In genomic region chr2:48524756-48525155, GRCh38 we compare ENCODE assay signal across 7 cellular contexts. TPM values are rescaled to one million over a fixed set of nuclear protein-coding genes. Genes with fewer than 3 reads are reported as not detected.
A peak's percentile ranks its signal among the peaks of the same experiment; 100 is the strongest.
DNase-seq lines count a peak whose midpoint lies in the region; ATAC-seq, FAIRE-seq and TF ChIP-seq lines count a peak whose summit lies in the region.
"Not testable (repeated sequence)": the region's sequence is repeated elsewhere in the genome, so short reads cannot be mapped to it uniquely, and the experiment has no call there.

No MANE protein-coding gene starts in this region.

- not testable (repeated sequence) for TF ChIP-seq POLR2A in K562 (conservative IDR thresholded peaks at IDR 0.05); gastroesophageal sphincter (IDR thresholded peaks at IDR 0.05); tibial nerve (IDR thresholded peaks at IDR 0.05)

- H4K20me1 ChIP-seq in K562 (replicated peaks; ENCODE audit: control insufficient read depth, insufficient read depth, low read length): not testable (repeated sequence)

- H3K4me3 ChIP-seq in SK-N-MC; K562; gastroesophageal sphincter; right atrium auricular region; rectal smooth muscle tissue (ENCODE audit: low read length); skeletal muscle tissue (ENCODE audit: low read length in 3 of 3); tibial nerve: not testable (repeated sequence)

- POLR2A ChIA-PET in K562 (lab: Yijun Ruan, JAX): interaction anchor here (0.6 kb wide), 1 partner anchor 39 kb away, joined by 3 read pairs; no protein-coding TSS in a partner anchor

- H3K79me2 ChIP-seq in K562 (ENCODE audit: control insufficient read depth, insufficient read depth, low read length): not testable (repeated sequence)

- not testable (repeated sequence) for H3K4me1 ChIP-seq in K562 (replicated peaks in 1 of 2; ENCODE audit: control insufficient read depth in 2 of 2, insufficient read depth in 2 of 2, low read length in 2 of 2)
- H3K4me1 ChIP-seq in gastroesophageal sphincter (peaks cover 0 to 50% (median 17%) of the 10 kb centered on the region in 3 donors), right atrium auricular region (peaks cover 0 to 18% of the 10 kb centered on the region in 2 donors), rectal smooth muscle tissue (ENCODE audit: control insufficient read depth, insufficient read depth, low read length) (peaks cover 19% of the 10 kb centered on the region), skeletal muscle tissue (ENCODE audit: control insufficient read depth in 3 of 3, insufficient read depth in 3 of 3, low read length in 3 of 3) (peaks cover 4 to 12% (median 8%) of the 10 kb centered on the region in 3 donors), tibial nerve (peaks cover 0 to 39% (median 6%) of the 10 kb centered on the region in 4 donors)

- H2AFZ ChIP-seq in K562 (ENCODE audit: low read depth, low read length): not testable (repeated sequence)

- in situ Hi-C loops in K562 (cut with MboI): not testable (repeated sequence)

- not testable (repeated sequence) for TF ChIP-seq CTCF in K562 (IDR thresholded peaks at IDR 0.05 in 2 of 3, conservative IDR thresholded peaks at IDR 0.05 in 1 of 3; ENCODE audit: insufficient read depth in 2 of 3, low read depth in 1 of 3, low read length in 3 of 3); gastroesophageal sphincter (IDR thresholded peaks at IDR 0.05); right atrium auricular region (IDR thresholded peaks at IDR 0.05); tibial nerve (IDR thresholded peaks at IDR 0.05)

- DNase-seq in SK-N-MC (ENCODE audit: low read depth, low spot score); K562 (ENCODE audit: extremely low read depth in 1 of 4, low spot score in 3 of 4); right atrium auricular region (ENCODE audit: low spot score); tibial nerve (ENCODE audit: low spot score in 2 of 2): not testable (repeated sequence)

- not testable (repeated sequence) for H3K4me2 ChIP-seq in K562 (ENCODE audit: insufficient read depth, low read length)

- CTCF ChIA-PET in K562 (lab: Yijun Ruan, JAX; ENCODE audit: low intra/inter-chr PET ratio): not testable (repeated sequence)

- WGBS in K562 (ENCODE audit: insufficient coverage, low coverage, missing lambda C conversion rate): 65% methylated on average over 3 of the region's 3 CpGs
- WGBS in gastroesophageal sphincter (ENCODE audit: low coverage in 1 of 2), 2 donors: 61 to 77% methylated on average over 2 to 3 of the region's 3 CpGs
- 83 to 90% methylated on average over 3 of the region's 3 CpGs for WGBS in tibial nerve, 2 donors

- not testable (repeated sequence) for H3K27me3 ChIP-seq in K562 (ENCODE audit: control insufficient read depth in 2 of 2, insufficient read depth in 2 of 2, low read length in 2 of 2); gastroesophageal sphincter; right atrium auricular region; rectal smooth muscle tissue (ENCODE audit: control insufficient read depth, insufficient read depth, low read length); skeletal muscle tissue (ENCODE audit: control insufficient read depth in 3 of 3, insufficient read depth in 3 of 3, low read length in 3 of 3); tibial nerve

- H3K36me3 ChIP-seq in SK-N-MC (ENCODE audit: insufficient read depth, low read length); K562 (ENCODE audit: control insufficient read depth, insufficient read depth, low read length); right atrium auricular region; rectal smooth muscle tissue (ENCODE audit: control insufficient read depth, insufficient read depth, low read length); skeletal muscle tissue (ENCODE audit: control insufficient read depth in 3 of 3, insufficient read depth in 3 of 3, low read length in 3 of 3): not testable (repeated sequence)
- H3K36me3 ChIP-seq in gastroesophageal sphincter (peaks cover 0 to 26% of the 10 kb centered on the region in 2 donors), tibial nerve (peaks cover 0 to 32% (median 0%) of the 10 kb centered on the region in 3 donors)

- intact Hi-C loops in K562 (cut with micrococcal nuclease): not testable (repeated sequence)

- not testable (repeated sequence) for ATAC-seq in K562, gastroesophageal sphincter

- H3K9me1 ChIP-seq in K562 (ENCODE audit: control insufficient read depth, insufficient read depth, low read length): not testable (repeated sequence)

- H3K27ac ChIP-seq in SK-N-MC (peak overlapping the region; percentile 66), gastroesophageal sphincter (peak overlapping the region; percentile 46 to 96 (median 72)), right atrium auricular region (peak overlapping the region; percentile 50 to 63), rectal smooth muscle tissue (ENCODE audit: low read depth, low read length) (peak overlapping the region; percentile 25), skeletal muscle tissue (ENCODE audit: low read depth, low read length) (peak overlapping the region; percentile 47), tibial nerve (peak overlapping the region; percentile 1 to 87 (median 54))
- not testable (repeated sequence) for H3K27ac ChIP-seq in K562 (ENCODE audit: extremely low read depth, low read depth, low read length)

- not testable (repeated sequence) for TF ChIP-seq EP300 in K562 (IDR thresholded peaks at IDR 0.05; ENCODE audit: low read length); gastroesophageal sphincter (IDR thresholded peaks at IDR 0.05); tibial nerve (IDR thresholded peaks at IDR 0.05)

- TF ChIP-seq RAD21 in K562 (CRISPR knock-in tag; conservative IDR thresholded peaks at IDR 0.05 in 1 of 2, IDR thresholded peaks at IDR 0.05 in 1 of 2): not testable (repeated sequence)

- not testable (repeated sequence) for BruUV-seq in K562 (replicated peaks; lab: Mats Ljungman, UMichigan)

- not testable (repeated sequence) for H3K9me3 ChIP-seq in SK-N-MC (ENCODE audit: low read depth, low read length); K562 (replicated peaks; ENCODE audit: control insufficient read depth, insufficient read depth, low read depth, low read length); gastroesophageal sphincter; right atrium auricular region; skeletal muscle tissue (ENCODE audit: control insufficient read depth in 3 of 3, low read length in 3 of 3); tibial nerve

- not testable (repeated sequence) for H3K9ac ChIP-seq in SK-N-MC (ENCODE audit: insufficient read length); K562 (ENCODE audit: insufficient read depth in 1 of 2, low read depth in 2 of 2, low read length in 2 of 2); rectal smooth muscle tissue (ENCODE audit: low read length); skeletal muscle tissue (ENCODE audit: low read depth in 1 of 3, low read length in 3 of 3)

- FAIRE-seq in K562 (lab: Jason Lieb, UNC): not testable (repeated sequence)

TF ChIP-seq in K562, 482 proteins besides CTCF, POLR2A, EP300 and RAD21:
- TF ChIP-seq NFIC (IDR thresholded peaks at IDR 0.05) (peak; percentile 80), NFIX (CRISPR knock-in tag; IDR thresholded peaks at IDR 0.05; ENCODE audit: low read depth) (peak; percentile 61)

RNA-seq across cellular contexts. Expression of gene STON1, which starts 5.2 kb away (rescaled TPM):
- 1.9 and 3.2 TPM in 2 replicates for total RNA-seq in K562 (2011; cell fraction: chromatin; rRNA removed; ENCODE audit: low replicate concordance)
- 2.0 and 2.1 TPM in 2 replicates for total RNA-seq in K562 (2011; cell fraction: nucleolus; rRNA removed)
- 4.1 and 4.2 TPM in 2 replicates for total RNA-seq in K562 (2011; cell fraction: nucleoplasm; rRNA removed)
- total RNA-seq in K562 (2014; rRNA removed) (0.37 and 0.68 TPM in 2 replicates), K562 (2014; rRNA removed; fragmentation: Illumina TruSeq; extraction: Trizol) (0.54 and 0.55 TPM in 2 replicates), K562 (2015; rRNA removed; fragmentation: Illumina TruSeq; extraction: Trizol) (0.22 and 0.23 TPM in 2 replicates), K562 (2021) (0.96 and 0.98 TPM in 2 replicates), gastroesophageal sphincter (100 to 1,000 TPM; 118 to 263 (median 158) TPM), right atrium auricular region (10 to 100 TPM in 1 of 2 donors, 1 to 10 TPM in 1; 6.4 to 15.9 TPM), skeletal muscle tissue (13.0 TPM), tibial nerve (10 to 100 TPM; 34.1 to 57.0 (median 46.9) TPM)
- polyA plus RNA-seq in K562 (2011; rRNA removed) (1.2 TPM in 2 replicates), K562 (2014; fragmentation: Illumina TruSeq; extraction: Trizol) (0.47 and 0.59 TPM in 2 replicates), K562 (2014; fragmentation: Nextera tagmentation; extraction: Ambion mirVana) (under 1 TPM; 0.07 to 0.22 TPM), K562 (2014; rRNA removed) (0.52 and 0.94 TPM in 2 replicates)
- 0.60 and 0.88 TPM in 2 replicates for polyA plus RNA-seq in K562 (2011; cell fraction: cytosol; rRNA removed)
- polyA plus RNA-seq in K562 (2011; cell fraction: nucleus; rRNA removed): 0.97 and 1.4 TPM in 2 replicates
- 0.49 and 1.00 TPM in 2 replicates for polyA plus RNA-seq in K562 (2012)
- polyA minus RNA-seq in K562 (2011; rRNA and poly(A)+ RNA removed): 2.0 and 2.7 TPM in 2 replicates
- 0.48 and 0.55 TPM in 2 replicates for polyA minus RNA-seq in K562 (2011; cell fraction: cytosol; rRNA and poly(A)+ RNA removed)
- 0.67 and 1.00 TPM in 2 replicates for polyA minus RNA-seq in K562 (2011; cell fraction: nucleus; rRNA and poly(A)+ RNA removed)
